8 cellular contexts compared by ENCODE assay signal in genomic region chr2:27049422-27050280, GRCh38. TPM values are rescaled to one million over a fixed set of nuclear protein-coding genes. Genes with fewer than 3 reads are reported as not detected.
A peak's percentile ranks its signal among the peaks of the same experiment; 100 is the strongest.
DNase-seq lines count a peak whose midpoint lies in the region; ATAC-seq lines count a peak whose summit lies in the region.

No MANE protein-coding gene starts in this region.

- DNase-seq in NK-92 treated with Interleukin-12 subunit alpha and Interleukin-12 subunit beta, amount 100 ng/mL, for 24 hours (lab: John Stamatoyannopoulos, UW), result peak; percentile 33
- DNase-seq in NK-92 (lab: John Stamatoyannopoulos, UW; ENCODE audit: unreplicated experiment) (no peak), cerebellum (ENCODE audit: low spot score) (no peak)
- DNase-seq in activated CD4-positive, alpha-beta T cell treated with anti-CD3 and anti-CD28 coated beads for 48 hours, result peak; percentile 78
- DNase-seq in effector memory CD4-positive, alpha-beta T cell, result peak; percentile 41 to 58 (median 47)
- peak; percentile 57 to 85 for DNase-seq in stimulated activated effector memory CD8-positive, alpha-beta T cell treated with anti-CD3 and anti-CD28 coated beads, Interleukin-12 subunit alpha, Interleukin-12 subunit beta, amount 100 ng/mL, for 72 hours (ENCODE audit: low spot score in 2 of 2)

- ATAC-seq in HG03280 (IDR thresholded peaks at IDR 0.05; ENCODE audit: unreplicated experiment), result peak; percentile 13
- ATAC-seq in stimulated activated effector memory CD8-positive, alpha-beta T cell treated with anti-CD3 and anti-CD28 coated beads, Interleukin-12 subunit alpha, Interleukin-12 subunit beta, amount 100 ng/mL, for 72 hours, result peak; percentile 42

- no peaks in the 10 kb centered on the region for H3K36me3 ChIP-seq in effector memory CD4-positive, alpha-beta T cell (ENCODE audit: control insufficient read depth, insufficient read depth, low read length)
- H3K36me3 ChIP-seq in mucosa of rectum (ENCODE audit: control insufficient read depth in 2 of 2, insufficient read depth in 2 of 2, low read length in 2 of 2), result peaks cover 7 to 8% of the 10 kb centered on the region in 2 donors

- peak overlapping the region; percentile 93 for H3K4me3 Mint-ChIP-seq in stimulated activated effector memory CD8-positive, alpha-beta T cell treated with anti-CD3 and anti-CD28 coated beads, Interleukin-12 subunit alpha, Interleukin-12 subunit beta, amount 100 ng/mL, for 72 hours

- H3K4me3 ChIP-seq in effector memory CD4-positive, alpha-beta T cell (ENCODE audit: insufficient read depth, low read depth, low read length, poor library complexity, severe bottlenecking), result peak overlapping the region; percentile 74
- peak overlapping the region; percentile 78 to 87 for H3K4me3 ChIP-seq in mucosa of rectum (ENCODE audit: low read length in 2 of 2)

- H3K27me3 ChIP-seq in effector memory CD4-positive, alpha-beta T cell (replicated peaks; ENCODE audit: control insufficient read depth, insufficient read depth, low read length, poor library complexity, severe bottlenecking), result no peaks in the 10 kb centered on the region
- H3K27me3 ChIP-seq in mucosa of rectum (ENCODE audit: control insufficient read depth in 2 of 2, insufficient read depth in 2 of 2, low read length in 2 of 2), result no peaks in the 10 kb centered on the region

- H3K9me3 Mint-ChIP-seq in stimulated activated effector memory CD8-positive, alpha-beta T cell treated with anti-CD3 and anti-CD28 coated beads, Interleukin-12 subunit alpha, Interleukin-12 subunit beta, amount 100 ng/mL, for 72 hours, result no peaks in the 10 kb centered on the region

- peak overlapping the region; percentile 83 for H3K27ac ChIP-seq in effector memory CD4-positive, alpha-beta T cell (ENCODE audit: insufficient read depth, low read length, poor library complexity, severe bottlenecking)
- H3K27ac ChIP-seq in mucosa of rectum (ENCODE audit: low read depth in 2 of 2, low read length in 2 of 2), result peak overlapping the region; percentile 82 to 95

- peaks cover 34% of the 10 kb centered on the region for H3K4me1 Mint-ChIP-seq in stimulated activated effector memory CD8-positive, alpha-beta T cell treated with anti-CD3 and anti-CD28 coated beads, Interleukin-12 subunit alpha, Interleukin-12 subunit beta, amount 100 ng/mL, for 72 hours

- H3K4me1 ChIP-seq in effector memory CD4-positive, alpha-beta T cell (ENCODE audit: control insufficient read depth, insufficient read depth, low read length, poor library complexity, severe bottlenecking), result peaks cover 5% of the 10 kb centered on the region
- peaks cover 11 to 19% of the 10 kb centered on the region in 2 donors for H3K4me1 ChIP-seq in mucosa of rectum (ENCODE audit: control insufficient read depth in 2 of 2, insufficient read depth in 2 of 2, low read length in 2 of 2)

- H3K9ac ChIP-seq in mucosa of rectum (ENCODE audit: low read depth in 1 of 2, low read length in 2 of 2), result peak overlapping the region; percentile 54 to 73

- H3K9me3 ChIP-seq in effector memory CD4-positive, alpha-beta T cell (ENCODE audit: control insufficient read depth, low read length), result no peaks in the 10 kb centered on the region
- no peaks in the 10 kb centered on the region for H3K9me3 ChIP-seq in mucosa of rectum (ENCODE audit: control insufficient read depth in 2 of 2, low read length in 2 of 2)

- H3K27ac Mint-ChIP-seq in stimulated activated effector memory CD8-positive, alpha-beta T cell treated with anti-CD3 and anti-CD28 coated beads, Interleukin-12 subunit alpha, Interleukin-12 subunit beta, amount 100 ng/mL, for 72 hours, result peak overlapping the region; percentile 100

- H3K36me3 Mint-ChIP-seq in stimulated activated effector memory CD8-positive, alpha-beta T cell treated with anti-CD3 and anti-CD28 coated beads, Interleukin-12 subunit alpha, Interleukin-12 subunit beta, amount 100 ng/mL, for 72 hours, result peaks cover 44% of the 10 kb centered on the region

RNA-seq across cellular contexts. Expression of gene AGBL5, which starts 1.8 kb away (rescaled TPM):
- total RNA-seq in cerebellum, result 20.1 TPM

RNA-seq across cellular contexts. Expression of gene TMEM214, which starts 16.9 kb away (rescaled TPM):
- total RNA-seq in cerebellum, result 18.8 TPM

RNA-seq across cellular contexts. Expression of gene OST4, which starts 21.8 kb away (rescaled TPM):
- 118 TPM for total RNA-seq in cerebellum

RNA-seq across cellular contexts. Expression of gene EMILIN1, which starts 28.8 kb away (rescaled TPM):
- total RNA-seq in cerebellum, result 2.4 TPM

RNA-seq across cellular contexts. Expression of gene KHK, which starts 36.9 kb away (rescaled TPM):
- 3.6 TPM for total RNA-seq in cerebellum

Comparison
In these comparisons a context has a peak if more than half of its experiments do, and no peak if none do; other contexts are left out.
1. DNase-seq: peak in NK-92 treated with Interleukin-12 subunit alpha and Interleukin-12 subunit beta, amount 100 ng/mL, for 24 hours (single experiment), activated CD4-positive, alpha-beta T cell treated with anti-CD3 and anti-CD28 coated beads for 48 hours (single experiment), effector memory CD4-positive, alpha-beta T cell (3 of 3) and stimulated activated effector memory CD8-positive, alpha-beta T cell treated with anti-CD3 and anti-CD28 coated beads, Interleukin-12 subunit alpha, Interleukin-12 subunit beta, amount 100 ng/mL, for 72 hours (2 of 2); none in NK-92 (single experiment) and cerebellum (single experiment).